ENCODE assay signal across 8 cellular contexts in genomic region chr18:23131693-23132319, GRCh38. TPM values are rescaled to one million over a fixed set of nuclear protein-coding genes. Genes with fewer than 3 reads are reported as not detected.
DNase-seq lines count a peak whose midpoint lies in the region; ATAC-seq and TF ChIP-seq lines count a peak whose summit lies in the region.

No MANE protein-coding gene starts in this region.

- H3K36me3 Mint-ChIP-seq in Calu3 (ENCODE audit: insufficient read depth, unreplicated experiment), result peaks cover 28% of the 10 kb centered on the region

- H3K4me1 Mint-ChIP-seq in Calu3 (ENCODE audit: low read depth, unreplicated experiment), result peaks cover 11% of the 10 kb centered on the region

- H3K9me3 ChIP-seq in OCI-LY1 (ENCODE audit: low read length), result no peaks in the 10 kb centered on the region
- H3K9me3 ChIP-seq in aorta (ENCODE audit: control insufficient read depth, low read length), result no peaks in the 10 kb centered on the region

- H3K4me2 ChIP-seq in OCI-LY1 (ENCODE audit: low read length), result peak overlapping the region; percentile 29; the same call in 1 of the 2 replicates

- no peaks in the 10 kb centered on the region for H3K36me3 ChIP-seq in OCI-LY1 (ENCODE audit: insufficient read depth, low read length)
- no peaks in the 10 kb centered on the region for H3K36me3 ChIP-seq in aorta (ENCODE audit: control insufficient read depth in 1 of 2, insufficient read depth in 2 of 2, low read length in 1 of 2)

- H3K9me2 ChIP-seq in OCI-LY1 (ENCODE audit: low read depth, low read length), result no peaks in the 10 kb centered on the region

- H3K27ac ChIP-seq in OCI-LY1 (ENCODE audit: low read depth, low read length, poor library complexity, severe bottlenecking) (peak overlapping the region; percentile 92), aorta (ENCODE audit: low read depth in 1 of 2, low read length in 2 of 2) (no peak overlapping the region)

- H3K27me3 ChIP-seq in OCI-LY1 (ENCODE audit: insufficient read depth, low read length), result no peaks in the 10 kb centered on the region
- H3K27me3 ChIP-seq in aorta (ENCODE audit: control insufficient read depth in 1 of 2, insufficient read depth in 2 of 2, low read length in 1 of 2), result no peaks in the 10 kb centered on the region

- H3F3A ChIP-seq in OCI-LY1 (ENCODE audit: insufficient read depth, low read length), result no peaks in the 10 kb centered on the region; the same call in 1 of the 2 replicates

- no peaks in the 10 kb centered on the region for H3K79me2 ChIP-seq in OCI-LY1 (ENCODE audit: insufficient read depth, low read length)

- 19 to 21% methylated on average over 8 of the region's 8 CpGs for WGBS in aorta, 2 donors

- no peak overlapping the region for H3K27ac Mint-ChIP-seq in Calu3 (ENCODE audit: unreplicated experiment)

- peak; percentile 73 for DNase-seq in Calu3
- DNase-seq in HPDE6-E6E7 (ENCODE audit: extremely low spot score), result peak; percentile 31
- peak; percentile 58 for DNase-seq in activated CD8-positive, alpha-beta memory T cell treated with anti-CD3 and anti-CD28 coated beads, Interleukin-2, amount 50 U/mL, for 4 hours
- peak; percentile 92 for DNase-seq in fibroblast of the aortic adventitia (ENCODE audit: low read depth)
- DNase-seq in omental fat pad (ENCODE audit: low spot score), result peak; percentile 38
- DNase-seq in aorta, result no peak

- intact Hi-C loops in Calu3 (cut with micrococcal nuclease; ENCODE audit: unreplicated experiment), result loop anchor here (5.0 kb wide), 3 partner anchors 55 to 280 kb away; no protein-coding TSS in a partner anchor
- intact Hi-C loops in aorta (cut with DNase I), result loop anchor here (1.0 to 5.0 kb wide), 4 partner anchors 100 to 280 kb away; no protein-coding TSS in a partner anchor

- H3K27me3 Mint-ChIP-seq in Calu3 (ENCODE audit: unreplicated experiment), result no peaks in the 10 kb centered on the region

- no TSS peak for BruUV-seq in Calu3 (replicated peaks; lab: Mats Ljungman, UMichigan)

- TF ChIP-seq CTCF in Calu3 (IDR thresholded peaks at IDR 0.05; ENCODE audit: unreplicated experiment) (peak; percentile 88), OCI-LY1 (IDR thresholded peaks at IDR 0.05; ENCODE audit: low read length) (peak; percentile 89), fibroblast of the aortic adventitia (IDR thresholded peaks at IDR 0.05; ENCODE audit: insufficient read depth, low read length) (peak; percentile 71), omental fat pad (IDR thresholded peaks at IDR 0.05) (peak in 1 of 3 donors; percentile 50)

- no peak overlapping the region for H3K4me3 Mint-ChIP-seq in Calu3 (ENCODE audit: low read depth, unreplicated experiment)

- CTCF ChIA-PET in Calu3 (lab: Charles Lee), result interaction anchor here (0.7 to 2.1 kb wide), 7 partner anchors 11 to 280 kb away, joined by 3 to 18 read pairs (median 5); no protein-coding TSS in a partner anchor

- H4K20me1 ChIP-seq in OCI-LY1 (ENCODE audit: insufficient read depth, low read length), result no peaks in the 10 kb centered on the region

- H3K4me3 ChIP-seq in OCI-LY1 (ENCODE audit: low read depth, low read length, poor library complexity, severe bottlenecking) (no peak overlapping the region), fibroblast of the aortic adventitia (ENCODE audit: low read depth, low read length) (no peak overlapping the region), aorta (ENCODE audit: low read length in 2 of 2) (no peak overlapping the region)

- ATAC-seq in omental fat pad (ENCODE audit: low FRiP score) (peak; percentile 67), aorta (ENCODE audit: low FRiP score) (peak; percentile 71), GM19324 (IDR thresholded peaks at IDR 0.05; ENCODE audit: low FRiP score, unreplicated experiment) (no peak)

- H3K4me1 ChIP-seq in OCI-LY1 (ENCODE audit: insufficient read depth, low read length, severe bottlenecking) (peaks cover 58% of the 10 kb centered on the region), aorta (ENCODE audit: control insufficient read depth in 1 of 2, insufficient read depth in 2 of 2, low read length in 2 of 2) (peaks cover 0 to 3% of the 10 kb centered on the region in 2 donors)

- no peaks in the 10 kb centered on the region for H3K9me3 Mint-ChIP-seq in Calu3 (ENCODE audit: low read depth, unreplicated experiment)

- H3K9ac ChIP-seq in OCI-LY1 (ENCODE audit: low read length), result peak overlapping the region; percentile 34; the same call in 1 of the 2 replicates

- no peak overlapping the region for H2AFZ ChIP-seq in OCI-LY1 (ENCODE audit: low read length)

RNA-seq across cellular contexts. Expression of gene CABLES1, which starts 3.5 kb away (rescaled TPM):
- 16.2 and 16.9 TPM in 2 replicates for total RNA-seq in Calu3 (2022)
- 7.4 and 19.2 TPM in 2 replicates for total RNA-seq in fibroblast of the aortic adventitia (ENCODE audit: low replicate concordance)
- 10 to 100 TPM; 24.4 to 95.9 (median 30.4) TPM for total RNA-seq in omental fat pad
- total RNA-seq in aorta, result 10 to 100 TPM in 1 of 2 donors, 1 to 10 TPM in 1; 9.9 to 25.7 TPM
- 10 to 100 TPM; 10.4 to 12.4 TPM for polyA plus RNA-seq in aorta

Comparison
In these comparisons a context has a peak if more than half of its experiments do, and no peak if none do; other contexts are left out.
1. DNase-seq: peak in Calu3 (single experiment), HPDE6-E6E7 (single experiment), activated CD8-positive, alpha-beta memory T cell treated with anti-CD3 and anti-CD28 coated beads, Interleukin-2, amount 50 U/mL, for 4 hours (single experiment), fibroblast of the aortic adventitia (single experiment) and omental fat pad (single experiment); none in aorta (0 of 2).